8 cellular contexts compared by ENCODE assay signal in the genomic region with DNA sequence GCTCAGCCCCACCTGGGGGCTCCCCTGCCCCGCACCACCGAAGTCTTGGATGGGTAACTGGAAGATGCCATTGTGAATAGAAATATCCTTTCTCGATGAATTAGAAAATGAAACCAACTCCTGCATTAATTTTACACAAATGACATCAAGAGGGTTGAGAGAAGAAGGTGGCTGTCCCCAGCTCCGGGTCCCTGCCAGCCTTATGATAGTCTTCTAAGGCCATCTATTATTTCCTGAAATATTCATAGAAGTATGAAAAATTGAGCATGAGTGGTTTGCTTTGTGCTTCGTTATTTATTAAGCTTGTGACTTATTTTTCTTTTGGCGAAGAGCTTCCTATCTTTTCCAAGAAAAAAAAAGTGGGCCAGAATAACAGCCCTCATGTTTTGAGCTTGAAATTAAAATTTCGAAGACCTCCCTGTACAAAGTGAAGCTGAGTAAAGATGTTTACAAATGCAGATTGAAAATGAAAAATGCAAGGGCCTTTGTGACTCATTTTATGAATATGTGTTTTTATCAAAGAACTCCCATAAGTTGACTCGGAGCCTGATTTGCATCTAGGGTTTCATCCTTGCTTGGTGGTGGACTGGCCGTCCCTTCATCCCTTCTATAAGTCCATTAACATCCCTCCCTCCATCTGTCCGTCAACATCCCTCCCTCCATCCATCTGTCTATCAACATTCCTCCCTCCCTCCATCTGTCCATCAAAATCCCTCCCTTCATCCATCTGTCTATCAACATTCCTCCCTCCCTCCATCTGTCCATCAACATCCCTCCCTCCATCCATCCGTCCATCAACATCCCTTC. TPM values are rescaled to one million over a fixed set of nuclear protein-coding genes. Genes with fewer than 3 reads are reported as not detected.
A peak's percentile ranks its signal among the peaks of the same experiment; 100 is the strongest.
DNase-seq lines count a peak whose midpoint lies in the region; ATAC-seq and TF ChIP-seq lines count a peak whose summit lies in the region.

No MANE protein-coding gene starts in this region.

- TF ChIP-seq POLR2A in heart left ventricle (IDR thresholded peaks at IDR 0.05), result no peak

- peaks cover 22% of the 10 kb centered on the region for H3K4me1 Mint-ChIP-seq in neural progenitor cell

- peak overlapping the region; percentile 50 for H3K27ac Mint-ChIP-seq in neural progenitor cell

- peaks cover 22% of the 10 kb centered on the region for H3K27me3 Mint-ChIP-seq in neural progenitor cell (ENCODE audit: insufficient read depth, low read depth)

- peaks cover 0 to 51% (median 6%) of the 10 kb centered on the region in 12 donors for H3K4me1 ChIP-seq in heart left ventricle
- no peaks in the 10 kb centered on the region for H3K4me1 ChIP-seq in ectodermal cell (ENCODE audit: control insufficient read depth, insufficient read depth, low read length)
- peaks cover 4% of the 10 kb centered on the region for H3K4me1 ChIP-seq in neural progenitor cell

- no peaks in the 10 kb centered on the region for H3K36me3 Mint-ChIP-seq in neural progenitor cell

- TF ChIP-seq CTCF in heart left ventricle (IDR thresholded peaks at IDR 0.05) (no peak), neural progenitor cell (IDR thresholded peaks at IDR 0.05) (no peak)

- no peaks in the 10 kb centered on the region for H3K9me3 Mint-ChIP-seq in neural progenitor cell

- 54 to 59% (median 56%) methylated on average over 11 of the region's 11 CpGs for WGBS in heart left ventricle, 4 donors
- 78 to 89% methylated on average over 8 to 11 of the region's 11 CpGs for WGBS in ectodermal cell, 2 experiments

- H4K20me1 ChIP-seq in neural progenitor cell (ENCODE audit: low read depth), result no peaks in the 10 kb centered on the region

- H3K4me3 Mint-ChIP-seq in neural progenitor cell, result peak overlapping the region; percentile 84

- H3K27ac ChIP-seq in heart left ventricle (peak overlapping the region in 5 of 12 donors; percentile 11 to 86 (median 54)), ectodermal cell (ENCODE audit: insufficient read depth, low read depth, low read length, poor library complexity, severe bottlenecking) (no peak overlapping the region), neural progenitor cell (no peak overlapping the region)

- peak overlapping the region; percentile 80 for H2AFZ ChIP-seq in neural progenitor cell (replicated peaks)

- intact Hi-C loops in heart left ventricle (cut with DNase I), result no loop called here
- intact Hi-C loops in Right ventricle myocardium superior (cut with DNase I), result no loop called here

- no peak overlapping the region for H3K9ac ChIP-seq in neural progenitor cell

- no peaks in the 10 kb centered on the region for H3K9me3 ChIP-seq in heart left ventricle
- no peaks in the 10 kb centered on the region for H3K9me3 ChIP-seq in ectodermal cell (ENCODE audit: control insufficient read depth, low read length)
- H3K9me3 ChIP-seq in neural progenitor cell (ENCODE audit: low read depth), result no peaks in the 10 kb centered on the region

- H3K36me3 ChIP-seq in heart left ventricle, result no peaks in the 10 kb centered on the region
- H3K36me3 ChIP-seq in ectodermal cell (ENCODE audit: control insufficient read depth, insufficient read depth, low read length), result no peaks in the 10 kb centered on the region
- H3K36me3 ChIP-seq in neural progenitor cell, result no peaks in the 10 kb centered on the region

- no peaks in the 10 kb centered on the region for H3F3A ChIP-seq in neural progenitor cell (ENCODE audit: low read depth)

- peak overlapping the region; percentile 68 for H3K4me2 ChIP-seq in neural progenitor cell

- no peaks in the 10 kb centered on the region for H3K79me2 ChIP-seq in neural progenitor cell (ENCODE audit: low read depth)

- DNase-seq in heart left ventricle (no peak), Right ventricle myocardium superior (no peak), neural progenitor cell (ENCODE audit: low spot score) (no peak), foreskin melanocyte (no peak), NCI-H2171 treated with DMSO at 0.1 percent for 48 hours (lab: John Stamatoyannopoulos, UW) (no peak)

- ATAC-seq in heart left ventricle (no peak), Right ventricle myocardium superior (ENCODE audit: poor library complexity) (no peak), HG03558 (IDR thresholded peaks at IDR 0.05; ENCODE audit: extremely low read depth, unreplicated experiment) (peak; percentile 25), GM18861 (IDR thresholded peaks at IDR 0.05; ENCODE audit: unreplicated experiment) (no peak)

- H3K4me3 ChIP-seq in heart left ventricle (peak overlapping the region; percentile 12 to 77 (median 62)), ectodermal cell (ENCODE audit: insufficient read depth, low read depth, low read length) (peak overlapping the region; percentile 22), neural progenitor cell (peak overlapping the region; percentile 34)

- H3K27me3 ChIP-seq in heart left ventricle (peaks cover 0 to 36% (median 0%) of the 10 kb centered on the region in 9 donors), ectodermal cell (ENCODE audit: control insufficient read depth, insufficient read depth, low read length, poor library complexity, severe bottlenecking) (peaks cover 10% of the 10 kb centered on the region), neural progenitor cell (peaks cover 17% of the 10 kb centered on the region)

RNA-seq across cellular contexts. Expression of gene CFAP46, which starts 20.5 kb away (rescaled TPM):
- 1 to 10 TPM in 5 of 9 donors, under 1 TPM in 4; 0.61 to 1.8 (median 1.1) TPM for total RNA-seq in heart left ventricle
- under 1 TPM; 0.62 to 0.65 TPM for polyA plus RNA-seq in heart left ventricle
- total RNA-seq in Right ventricle myocardium superior, result 1.9 TPM
- polyA plus RNA-seq in ectodermal cell (2013, experiment 1 of 4), result 5.7 TPM
- 5.4 TPM for polyA plus RNA-seq in ectodermal cell (2013, experiment 2 of 4)
- 3.5 TPM for polyA plus RNA-seq in ectodermal cell (2013, experiment 3 of 4)
- 5.7 TPM for polyA plus RNA-seq in ectodermal cell (2013, experiment 4 of 4)
- total RNA-seq in neural progenitor cell (ENCODE audit: low replicate concordance), result 1.6 and 4.6 TPM in 2 replicates
